17 cellular contexts compared by ENCODE assay signal in genomic region chr20:16205505-16205904, GRCh38.
"Had no signal": no experiment of that assay in that cellular context is flagged by ENCODE, and none has a peak within 500 bp of the region (broad histone marks: within the 10 kb centered on the region; RNA-seq: fewer than 3 reads in every experiment).

No MANE protein-coding gene starts in this region.

- H3K27me3 ChIP-seq: colonic mucosa, sigmoid colon, spleen, upper lobe of right lung had no signal

- H3K27ac Mint-ChIP-seq: activated B cell treated with CpG ODN at 0.5 μM for 24 hours; activated CD4-positive, alpha-beta memory T cell treated with anti-CD3 and anti-CD28 coated beads, Interleukin-2, amount 10 ng/mL, durations not matched to agents 7 days and 5 days; activated CD8-positive, alpha-beta memory T cell treated with anti-CD3 and anti-CD28 coated beads, Interleukin-2, amount 10 ng/mL, durations not matched to agents 7 days and 5 days; activated naive CD8-positive, alpha-beta T cell; natural killer cell; stimulated activated naive B cell treated with anti-CD40 and anti-IgM and Interleukin-4, amounts not matched to agents 10 μg/mL and 1 μg/mL and 100 μg/mL, for 72 hours had no signal

- H3K4me3 Mint-ChIP-seq: activated B cell treated with CpG ODN at 0.5 μM for 24 hours; activated CD4-positive, alpha-beta memory T cell treated with anti-CD3 and anti-CD28 coated beads, Interleukin-2, amount 10 ng/mL, durations not matched to agents 7 days and 5 days; activated CD8-positive, alpha-beta memory T cell treated with anti-CD3 and anti-CD28 coated beads, Interleukin-2, amount 10 ng/mL, durations not matched to agents 7 days and 5 days; activated naive CD8-positive, alpha-beta T cell; brain; central memory CD8-positive, alpha-beta T cell; natural killer cell; stimulated activated naive B cell treated with anti-CD40 and anti-IgM and Interleukin-4, amounts not matched to agents 10 μg/mL and 1 μg/mL and 100 μg/mL, for 72 hours had no signal

- H3K4me3 ChIP-seq: colonic mucosa, lower lobe of right lung, sigmoid colon, spleen, upper lobe of right lung had no signal

- FAIRE-seq: islet of Langerhans had no signal

- H3K27ac ChIP-seq: colonic mucosa, lower lobe of right lung, parathyroid adenoma, sigmoid colon, spleen, upper lobe of right lung had no signal

- H3K36me3 Mint-ChIP-seq: activated CD8-positive, alpha-beta memory T cell treated with anti-CD3 and anti-CD28 coated beads, Interleukin-2, amount 10 ng/mL, durations not matched to agents 7 days and 5 days; activated naive CD8-positive, alpha-beta T cell; brain; natural killer cell had no signal

- H3K4me1 Mint-ChIP-seq: activated CD4-positive, alpha-beta memory T cell treated with anti-CD3 and anti-CD28 coated beads, Interleukin-2, amount 10 ng/mL, durations not matched to agents 7 days and 5 days; activated CD8-positive, alpha-beta memory T cell treated with anti-CD3 and anti-CD28 coated beads, Interleukin-2, amount 10 ng/mL, durations not matched to agents 7 days and 5 days; central memory CD8-positive, alpha-beta T cell had no signal

- H3K36me3 ChIP-seq: colonic mucosa, lower lobe of right lung, sigmoid colon, spleen, upper lobe of right lung had no signal

- H3K9me3 Mint-ChIP-seq: activated CD4-positive, alpha-beta memory T cell treated with anti-CD3 and anti-CD28 coated beads, Interleukin-2, amount 10 ng/mL, durations not matched to agents 7 days and 5 days had no signal

- ATAC-seq: activated CD8-positive, alpha-beta memory T cell treated with anti-CD3 and anti-CD28 coated beads, Interleukin-2, amount 10 ng/mL, durations not matched to agents 7 days and 5 days; lower lobe of right lung; natural killer cell; stimulated activated naive B cell treated with anti-CD40 and anti-IgM and Interleukin-4, amounts not matched to agents 10 μg/mL and 1 μg/mL and 100 μg/mL, for 72 hours; upper lobe of right lung had no signal

- H3K4me1 ChIP-seq: colonic mucosa, lower lobe of right lung, parathyroid adenoma, spleen, upper lobe of right lung had no signal

- H3K9me3 ChIP-seq: colonic mucosa, lower lobe of right lung, sigmoid colon, spleen, upper lobe of right lung had no signal

- DNase-seq: activated B cell treated with CpG ODN at 0.5 μM for 24 hours; activated CD4-positive, alpha-beta memory T cell treated with anti-CD3 and anti-CD28 coated beads, Interleukin-2, amount 10 ng/mL, durations not matched to agents 7 days and 5 days; activated CD4-positive, alpha-beta T cell treated with anti-CD3 and anti-CD28 coated beads for 48 hours; activated CD8-positive, alpha-beta memory T cell treated with anti-CD3 and anti-CD28 coated beads, Interleukin-2, amount 10 ng/mL, durations not matched to agents 7 days and 5 days; colonic mucosa; lower lobe of right lung; natural killer cell; sigmoid colon; spleen; stimulated activated CD4-positive, alpha-beta T cell treated with anti-CD3 and anti-CD28 coated beads, Interleukin-4, amount 100 ng/mL, for 4 hours; stimulated activated naive B cell treated with anti-CD40 and anti-IgM and Interleukin-4, amounts not matched to agents 10 μg/mL and 1 μg/mL and 100 μg/mL, for 72 hours; upper lobe of right lung had no signal

- H3K27me3 Mint-ChIP-seq: activated B cell treated with CpG ODN at 0.5 μM for 24 hours; activated CD4-positive, alpha-beta memory T cell treated with anti-CD3 and anti-CD28 coated beads, Interleukin-2, amount 10 ng/mL, durations not matched to agents 7 days and 5 days; activated CD8-positive, alpha-beta memory T cell treated with anti-CD3 and anti-CD28 coated beads, Interleukin-2, amount 10 ng/mL, durations not matched to agents 7 days and 5 days; activated naive CD8-positive, alpha-beta T cell; central memory CD8-positive, alpha-beta T cell; stimulated activated naive B cell treated with anti-CD40 and anti-IgM and Interleukin-4, amounts not matched to agents 10 μg/mL and 1 μg/mL and 100 μg/mL, for 72 hours had no signal
